ENCODE assay signal across 8 cellular contexts in the genomic region with DNA sequence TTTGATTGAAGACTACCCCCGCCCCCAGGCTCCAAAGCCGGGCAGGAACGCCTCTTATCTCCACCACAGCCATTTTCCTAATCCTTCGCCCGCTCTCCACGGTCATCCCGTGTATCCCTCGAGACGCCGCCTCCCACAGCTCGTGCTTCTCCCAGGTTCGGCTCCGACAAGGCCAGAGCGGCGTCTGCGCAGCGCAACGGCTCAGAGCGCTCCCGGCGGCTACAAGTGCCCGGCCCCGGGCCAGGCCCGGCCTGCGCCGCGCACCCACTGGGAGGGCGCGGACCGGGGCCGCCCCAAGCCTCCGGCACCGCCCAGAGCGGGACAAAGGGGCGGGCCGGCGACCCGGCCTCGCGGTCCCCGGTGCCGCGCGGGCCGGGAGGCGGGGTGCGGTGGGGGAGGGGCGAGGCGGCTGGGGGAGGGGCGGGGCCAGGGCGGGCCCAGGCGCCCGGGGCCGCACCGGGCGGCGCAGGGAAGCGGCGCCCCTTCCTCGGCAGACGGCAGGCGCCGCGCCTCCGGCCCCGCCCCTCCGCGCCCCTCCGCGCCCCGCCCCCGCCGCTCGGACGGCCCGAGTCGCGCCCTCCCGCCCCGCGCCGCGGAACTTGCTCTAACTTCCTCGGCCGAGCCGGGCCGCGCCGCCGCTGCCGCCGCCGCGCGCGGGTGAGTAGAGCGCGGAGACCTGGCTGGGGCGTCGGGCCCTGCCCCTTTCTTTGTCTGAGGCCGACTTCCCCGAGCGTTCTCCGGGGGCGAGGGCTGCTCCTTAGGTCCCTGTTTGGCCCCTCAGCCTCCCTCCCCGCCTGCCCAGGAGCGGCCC. TPM values are rescaled to one million over a fixed set of nuclear protein-coding genes. Genes with fewer than 3 reads are reported as not detected.
DNase-seq lines count a peak whose midpoint lies in the region; ATAC-seq and TF ChIP-seq lines count a peak whose summit lies in the region.

A gene with protein sequence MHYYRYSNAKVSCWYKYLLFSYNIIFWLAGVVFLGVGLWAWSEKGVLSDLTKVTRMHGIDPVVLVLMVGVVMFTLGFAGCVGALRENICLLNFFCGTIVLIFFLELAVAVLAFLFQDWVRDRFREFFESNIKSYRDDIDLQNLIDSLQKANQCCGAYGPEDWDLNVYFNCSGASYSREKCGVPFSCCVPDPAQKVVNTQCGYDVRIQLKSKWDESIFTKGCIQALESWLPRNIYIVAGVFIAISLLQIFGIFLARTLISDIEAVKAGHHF (plus strand): TSS at position 596 of the 811 bp plus-strand sequence. CDS start 34,924 bp downstream, outside the sequence.

- no peaks in the 10 kb centered on the region for H3K9me3 Mint-ChIP-seq in activated CD8-positive, alpha-beta T cell treated with anti-CD3 and anti-CD28 coated beads, Interleukin-2, amount 10 ng/mL, durations not matched to agents 7 days and 5 days (ENCODE audit: insufficient read depth)

- H3K27me3 ChIP-seq in lung (ENCODE audit: control insufficient read depth, insufficient read depth): no peaks in the 10 kb centered on the region

- H3K27ac Mint-ChIP-seq in activated CD8-positive, alpha-beta T cell treated with anti-CD3 and anti-CD28 coated beads, Interleukin-2, amount 10 ng/mL, durations not matched to agents 7 days and 5 days: peak within 1 kb of the TSS; percentile 90

- peaks cover 0 to 24% of the 10 kb centered on the region in 2 donors for H3K4me1 ChIP-seq in lung (ENCODE audit: control insufficient read depth in 2 of 2, insufficient read depth in 2 of 2, low read length in 2 of 2)

- peaks cover 1% of the 10 kb centered on the region for H3K27me3 Mint-ChIP-seq in activated CD8-positive, alpha-beta T cell treated with anti-CD3 and anti-CD28 coated beads, Interleukin-2, amount 10 ng/mL, durations not matched to agents 7 days and 5 days (ENCODE audit: low read depth)

- H3K36me3 Mint-ChIP-seq in activated CD8-positive, alpha-beta T cell treated with anti-CD3 and anti-CD28 coated beads, Interleukin-2, amount 10 ng/mL, durations not matched to agents 7 days and 5 days (ENCODE audit: low read depth): peaks cover 36% of the 10 kb centered on the region

- no peak for TF ChIP-seq CTCF in AG04449 (IDR thresholded peaks at IDR 0.05; ENCODE audit: insufficient read depth, low read length, missing control alignments)
- TF ChIP-seq CTCF in lung (IDR thresholded peaks at IDR 0.05; ENCODE audit: control extremely low read depth, extremely low read depth): no peak

- DNase-seq in AG04449 (ENCODE audit: low read depth, low spot score) (no peak), NCI-H526 treated with DMSO at 0.1 percent for 48 hours (lab: John Stamatoyannopoulos, UW) (peak; percentile 45), lung (ENCODE audit: low spot score) (peak; percentile 81)
- peak; percentile 79 for DNase-seq in activated CD8-positive, alpha-beta T cell treated with anti-CD3 and anti-CD28 coated beads, Interleukin-2, amount 10 ng/mL, durations not matched to agents 7 days and 5 days
- peak; percentile 54 for DNase-seq in effector CD8-positive, alpha-beta T cell (lab: John Stamatoyannopoulos, UW)
- DNase-seq in stimulated activated CD4-positive, alpha-beta T cell treated with anti-CD3 and anti-CD28 coated beads, TNF-alpha, amount 100 ng/mL, for 4 hours (ENCODE audit: low read depth in 3 of 3): peak; percentile 49 to 63 (median 49)

- H3K4me3 ChIP-seq in AG04449 (ENCODE audit: low read depth, low read length) (peak within 1 kb of the TSS; percentile 79), lung (peak within 1 kb of the TSS; percentile 87)

- WGBS in lung, 2 donors: 1% methylated on average over 57 to 107 of the region's 107 CpGs

- no peaks in the 10 kb centered on the region for H3K9me3 ChIP-seq in lung (ENCODE audit: control insufficient read depth in 2 of 2, insufficient read depth in 1 of 2, low read length in 1 of 2)

- peak within 1 kb of the TSS; percentile 97 to 100 for H3K27ac ChIP-seq in lung (ENCODE audit: low read depth in 1 of 2, low read length in 1 of 2)

- H3K4me1 Mint-ChIP-seq in activated CD8-positive, alpha-beta T cell treated with anti-CD3 and anti-CD28 coated beads, Interleukin-2, amount 10 ng/mL, durations not matched to agents 7 days and 5 days (ENCODE audit: low read depth): peaks cover 37% of the 10 kb centered on the region

- no peaks in the 10 kb centered on the region for H3K36me3 ChIP-seq in lung (ENCODE audit: control insufficient read depth in 2 of 2, insufficient read depth in 2 of 2, low read length in 2 of 2)

- ATAC-seq in GM18519 (IDR thresholded peaks at IDR 0.05; ENCODE audit: low FRiP score, unreplicated experiment) (peak; percentile 43), HG03039 (IDR thresholded peaks at IDR 0.05; ENCODE audit: unreplicated experiment) (peak; percentile 65), lung (ENCODE audit: insufficient read depth, low FRiP score) (peak; percentile 78)
- ATAC-seq in activated CD8-positive, alpha-beta T cell treated with anti-CD3 and anti-CD28 coated beads, Interleukin-2, amount 10 ng/mL, durations not matched to agents 7 days and 5 days: peak; percentile 80

- POLR2A ChIA-PET in AG04449 (lab: Yijun Ruan, JAX): interaction anchor here (0.5 to 2.8 kb wide), 3 partner anchors 46 to 52 kb away, joined by 3 to 8 read pairs (median 3); no protein-coding TSS in a partner anchor
- POLR2A ChIA-PET in activated CD8-positive, alpha-beta T cell treated with anti-CD3 and anti-CD28 coated beads, Interleukin-2, amount 10 ng/mL, durations not matched to agents 7 days and 5 days (lab: Charles Lee): interaction anchor here (0.8 to 8.2 kb wide), 4 partner anchors 10 to 45 kb away, joined by 4 to 86 read pairs (median 6); no protein-coding TSS in a partner anchor

- CTCF ChIA-PET in AG04449 (lab: Yijun Ruan, JAX): interaction anchor here (0.8 to 33.8 kb wide), 7 partner anchors 9 to 74 kb away, joined by 3 to 717 read pairs (median 3); no protein-coding TSS in a partner anchor
- CTCF ChIA-PET in activated CD8-positive, alpha-beta T cell treated with anti-CD3 and anti-CD28 coated beads, Interleukin-2, amount 10 ng/mL, durations not matched to agents 7 days and 5 days (lab: Charles Lee): interaction anchor here (2.2 to 35.6 kb wide), 3 partner anchors 10 to 52 kb away, joined by 7 to 1113 read pairs (median 13); no protein-coding TSS in a partner anchor

- H3K4me3 Mint-ChIP-seq in activated CD8-positive, alpha-beta T cell treated with anti-CD3 and anti-CD28 coated beads, Interleukin-2, amount 10 ng/mL, durations not matched to agents 7 days and 5 days: peak within 1 kb of the TSS; percentile 99

RNA-seq across cellular contexts. Expression of the gene that starts here (rescaled TPM):
- total RNA-seq in activated CD8-positive, alpha-beta T cell treated with anti-CD3 and anti-CD28 coated beads, Interleukin-2, amount 10 ng/mL, durations not matched to agents 7 days and 5 days: 100 to 1,000 TPM; 109 to 117 TPM
- total RNA-seq in lung: 100 to 1,000 TPM in 1 of 2 donors, 10 to 100 TPM in 1; 67.3 to 164 TPM
- polyA plus RNA-seq in lung: 100 to 1,000 TPM in 1 of 2 donors, 10 to 100 TPM in 1; 40.9 to 187 TPM
